17 cellular contexts compared by ENCODE assay signal in genomic region chr2:99695121-99695773, GRCh38.
"Had no signal": no experiment of that assay in that cellular context is flagged by ENCODE, and none has a peak within 500 bp of the region (broad histone marks: within the 10 kb centered on the region; RNA-seq: fewer than 3 reads in every experiment).

No MANE protein-coding gene starts in this region.

- H3K27ac ChIP-seq: foreskin keratinocyte, neutrophil, tibial artery, upper lobe of left lung, uterus had no signal

- H3K4me1 ChIP-seq: foreskin keratinocyte, uterus had no signal

- H3K36me3 ChIP-seq: neutrophil, tibial artery, upper lobe of left lung, uterus had no signal

- H3K27me3 ChIP-seq: neutrophil, tibial artery, upper lobe of left lung, uterus had no signal

- H3K4me1 Mint-ChIP-seq: immature natural killer cell; stimulated activated effector memory CD8-positive, alpha-beta T cell treated with anti-CD3 and anti-CD28 coated beads, Interleukin-12 subunit alpha, Interleukin-12 subunit beta, amount 100 ng/mL, for 72 hours had no signal

- H3K4me3 ChIP-seq: lung, tibial artery, upper lobe of left lung, uterus had no signal

- DNase-seq: effector memory CD8-positive, alpha-beta T cell; erythroblast; foreskin keratinocyte; immature natural killer cell; left ventricle myocardium superior; mesenchymal stem cell; naive thymus-derived CD4-positive, alpha-beta T cell; posterior cingulate gyrus; stimulated activated CD4-positive, alpha-beta T cell treated with anti-CD3 and anti-CD28 coated beads, Interleukin-4, amount 100 ng/mL, for 1 hour; stimulated activated CD8-positive, alpha-beta memory T cell treated with anti-CD3 and anti-CD28 coated beads, Interleukin-4, amount 100 ng/mL, for 48 hours; stimulated activated naive CD8-positive, alpha-beta T cell treated with anti-CD3 and anti-CD28 coated beads, Interleukin-15, Interleukin-2, amounts not matched to agents 100 U/mL and 50 U/mL, for 24 hours; tibial artery; upper lobe of left lung; uterus had no signal

- H3K27me3 Mint-ChIP-seq: naive thymus-derived CD4-positive, alpha-beta T cell had no signal

- H3K27ac Mint-ChIP-seq: effector memory CD8-positive, alpha-beta T cell; immature natural killer cell; naive thymus-derived CD4-positive, alpha-beta T cell; stimulated activated effector memory CD8-positive, alpha-beta T cell treated with anti-CD3 and anti-CD28 coated beads, Interleukin-12 subunit alpha, Interleukin-12 subunit beta, amount 100 ng/mL, for 72 hours had no signal

- H3K9me3 Mint-ChIP-seq: effector memory CD8-positive, alpha-beta T cell; immature natural killer cell; naive thymus-derived CD4-positive, alpha-beta T cell; stimulated activated effector memory CD8-positive, alpha-beta T cell treated with anti-CD3 and anti-CD28 coated beads, Interleukin-12 subunit alpha, Interleukin-12 subunit beta, amount 100 ng/mL, for 72 hours had no signal

- H3K9me3 ChIP-seq: neutrophil, tibial artery, upper lobe of left lung, uterus had no signal

- ATAC-seq: effector memory CD8-positive, alpha-beta T cell; foreskin keratinocyte; naive thymus-derived CD4-positive, alpha-beta T cell; stimulated activated effector memory CD8-positive, alpha-beta T cell treated with anti-CD3 and anti-CD28 coated beads, Interleukin-12 subunit alpha, Interleukin-12 subunit beta, amount 100 ng/mL, for 72 hours; stimulated activated naive CD8-positive, alpha-beta T cell treated with anti-CD3 and anti-CD28 coated beads, Interleukin-15, Interleukin-2, amounts not matched to agents 100 U/mL and 50 U/mL, for 24 hours had no signal

- H3K36me3 Mint-ChIP-seq: immature natural killer cell; stimulated activated effector memory CD8-positive, alpha-beta T cell treated with anti-CD3 and anti-CD28 coated beads, Interleukin-12 subunit alpha, Interleukin-12 subunit beta, amount 100 ng/mL, for 72 hours had no signal

- H3K4me3 Mint-ChIP-seq: effector memory CD8-positive, alpha-beta T cell; immature natural killer cell; naive thymus-derived CD4-positive, alpha-beta T cell; stimulated activated effector memory CD8-positive, alpha-beta T cell treated with anti-CD3 and anti-CD28 coated beads, Interleukin-12 subunit alpha, Interleukin-12 subunit beta, amount 100 ng/mL, for 72 hours had no signal
